ENCODE assay signal across 9 cellular contexts in genomic region chr12:123139926-123140674, GRCh38. TPM values are rescaled to one million over a fixed set of nuclear protein-coding genes. Genes with fewer than 3 reads are reported as not detected.
DNase-seq lines count a peak whose midpoint lies in the region; ATAC-seq and TF ChIP-seq lines count a peak whose summit lies in the region.
"Had no signal": no experiment of that assay in that cellular context is flagged by ENCODE, and none has a peak within 500 bp of the region (broad histone marks: within the 10 kb centered on the region; RNA-seq: fewer than 3 reads in every experiment).

No MANE protein-coding gene starts in this region.

- H3K79me1 ChIP-seq in neuronal stem cell (ENCODE audit: low read depth, low read length) = no peaks in the 10 kb centered on the region

- H2BK15ac ChIP-seq in neuronal stem cell (ENCODE audit: low read length) = no peak overlapping the region

- H3K9me3 Mint-ChIP-seq in CD4-positive, alpha-beta memory T cell = no peaks in the 10 kb centered on the region
- peaks cover 6% of the 10 kb centered on the region for H3K9me3 Mint-ChIP-seq in endodermal cell

- WGBS in endodermal cell (ENCODE audit: insufficient coverage in 1 of 2, insufficient read length in 1 of 2), 2 experiments = 61 to 81% methylated on average over 2 to 6 of the region's 6 CpGs
- WGBS in neuronal stem cell (ENCODE audit: extremely low coverage in 2 of 2, insufficient read length in 2 of 2, insufficient replicate concordance in 1 of 2), 2 donors = no CpG with 5 or more reads among the region's 6 CpGs

- H3K14ac ChIP-seq in neuronal stem cell (ENCODE audit: low read length) = no peak overlapping the region

- no peak overlapping the region for H2AK5ac ChIP-seq in neuronal stem cell (ENCODE audit: low read depth, low read length)

- H4K91ac ChIP-seq in neuronal stem cell (ENCODE audit: low read depth, low read length, poor library complexity) = no peak overlapping the region

- H3K4me2 ChIP-seq in neuronal stem cell (ENCODE audit: insufficient read depth, low read length, poor library complexity, severe bottlenecking) = no peak overlapping the region

- peaks cover 7 to 13% (median 10%) of the 10 kb centered on the region in 4 donors for H3K4me1 Mint-ChIP-seq in CD4-positive, alpha-beta memory T cell
- peaks cover 33% of the 10 kb centered on the region for H3K4me1 Mint-ChIP-seq in endodermal cell

- peak overlapping the region; percentile 66 for H2AFZ ChIP-seq in neuronal stem cell (ENCODE audit: low read length)

- TF ChIP-seq CTCF in endodermal cell (conservative IDR thresholded peaks at IDR 0.05) (no peak), GM10266 (IDR thresholded peaks at IDR 0.05; ENCODE audit: control insufficient read depth, insufficient read depth, low read depth, missing control alignments) (no peak)

- no peak overlapping the region for H4K8ac ChIP-seq in neuronal stem cell (ENCODE audit: low read depth, low read length)

- no peak overlapping the region for H3K27ac ChIP-seq in CD4-positive, alpha-beta memory T cell (ENCODE audit: low read depth, low read length)
- H3K27ac ChIP-seq in endodermal cell (ENCODE audit: low read depth, low read length) (no peak overlapping the region), neuronal stem cell (replicated peaks; ENCODE audit: low read length) (no peak overlapping the region)

- H3K9ac ChIP-seq in endodermal cell (ENCODE audit: extremely low read depth, low read length, poor library complexity, severe bottlenecking) = no peak overlapping the region
- peak overlapping the region; percentile 54 for H3K9ac ChIP-seq in neuronal stem cell (ENCODE audit: low read depth, low read length, poor library complexity)

- H2BK12ac ChIP-seq in neuronal stem cell (ENCODE audit: low read length) = no peak overlapping the region

- POLR2A ChIA-PET in CD4-positive, alpha-beta memory T cell (lab: Charles Lee; ENCODE audit: partially characterized antibody) = interaction anchor here (0.5 to 1.6 kb wide), 2 partner anchors 19 to 68 kb away, joined by 3 to 5 read pairs; no protein-coding TSS in a partner anchor

- H3K27me3 Mint-ChIP-seq in CD4-positive, alpha-beta memory T cell = no peaks in the 10 kb centered on the region
- no peaks in the 10 kb centered on the region for H3K27me3 Mint-ChIP-seq in endodermal cell (ENCODE audit: insufficient read depth)

- peaks cover 8% of the 10 kb centered on the region for H3K4me1 ChIP-seq in CD4-positive, alpha-beta memory T cell (ENCODE audit: insufficient read depth, low read length)
- H3K4me1 ChIP-seq in endodermal cell (ENCODE audit: control insufficient read depth, insufficient read depth, low read length) (peaks cover 9% of the 10 kb centered on the region), neuronal stem cell (ENCODE audit: control insufficient read depth in 2 of 2, insufficient read depth in 1 of 2, low read depth in 1 of 2, low read length in 2 of 2) (peaks cover 21 to 28% of the 10 kb centered on the region in 2 donors)

- no peaks in the 10 kb centered on the region for H3K36me3 Mint-ChIP-seq in CD4-positive, alpha-beta memory T cell
- H3K36me3 Mint-ChIP-seq in endodermal cell (ENCODE audit: low read depth) = peaks cover 8% of the 10 kb centered on the region

- no peak overlapping the region for H2BK120ac ChIP-seq in neuronal stem cell (ENCODE audit: low read depth, low read length)

- intact Hi-C loops in CD4-positive, alpha-beta memory T cell (cut with micrococcal nuclease) = no loop called here

- H3K36me3 ChIP-seq in CD4-positive, alpha-beta memory T cell (ENCODE audit: insufficient read depth, low read length) = no peaks in the 10 kb centered on the region
- H3K36me3 ChIP-seq in endodermal cell (ENCODE audit: control insufficient read depth, insufficient read depth, low read length) = no peaks in the 10 kb centered on the region
- H3K36me3 ChIP-seq in neuronal stem cell (replicated peaks in 1 of 2; ENCODE audit: control insufficient read depth in 2 of 2, insufficient read depth in 2 of 2, low read length in 2 of 2) = peaks cover 0 to 2% of the 10 kb centered on the region in 2 donors

- ATAC-seq in HG03378 (IDR thresholded peaks at IDR 0.05; ENCODE audit: unreplicated experiment) = no peak
- ATAC-seq: GM12878 had no signal

- no peak overlapping the region for H3K23ac ChIP-seq in neuronal stem cell (ENCODE audit: low read depth, low read length, poor library complexity)

- no peak overlapping the region for H3K4me3 Mint-ChIP-seq in CD4-positive, alpha-beta memory T cell
- no peak overlapping the region for H3K4me3 Mint-ChIP-seq in endodermal cell

- no peak overlapping the region for H3K4me3 ChIP-seq in CD4-positive, alpha-beta memory T cell (ENCODE audit: low read length in 2 of 2)
- no peak overlapping the region for H3K4me3 ChIP-seq in endodermal cell (ENCODE audit: low read length)
- no peak overlapping the region for H3K4me3 ChIP-seq in neuronal stem cell (ENCODE audit: low read length in 2 of 2)
- H3K4me3 ChIP-seq: GM12878 had no signal

- DNase-seq in CD4-positive, alpha-beta memory T cell = no peak
- peak; percentile 91 for DNase-seq in NCI-H69 (lab: John Stamatoyannopoulos, UW)
- DNase-seq in endodermal cell = peak; percentile 69
- no peak for DNase-seq in neuronal stem cell (ENCODE audit: low spot score)
- no peak for DNase-seq in GM10266 (ENCODE audit: extremely low spot score)
- DNase-seq in NCI-H446 treated with DMSO at 0.1 percent for 48 hours (lab: John Stamatoyannopoulos, UW) = no peak
- no peak for DNase-seq in activated naive CD4-positive, alpha-beta T cell (lab: John Stamatoyannopoulos, UW)

- H3K27me3 ChIP-seq in CD4-positive, alpha-beta memory T cell (ENCODE audit: insufficient read depth, low read length) = no peaks in the 10 kb centered on the region
- no peaks in the 10 kb centered on the region for H3K27me3 ChIP-seq in endodermal cell (ENCODE audit: control insufficient read depth, insufficient read depth, low read length, poor library complexity, severe bottlenecking)
- H3K27me3 ChIP-seq in neuronal stem cell (ENCODE audit: control insufficient read depth in 3 of 3, insufficient read depth in 3 of 3, low read depth in 1 of 3, low read length in 3 of 3) = no peaks in the 10 kb centered on the region

- H3K4ac ChIP-seq in neuronal stem cell (ENCODE audit: low read length) = no peak overlapping the region

- H2BK5ac ChIP-seq in neuronal stem cell (ENCODE audit: low read length) = no peak overlapping the region

- H3K18ac ChIP-seq in neuronal stem cell (ENCODE audit: low read length) = peak overlapping the region; percentile 54

- no peaks in the 10 kb centered on the region for H3K9me3 ChIP-seq in CD4-positive, alpha-beta memory T cell (ENCODE audit: control insufficient read depth in 1 of 2, low read length in 2 of 2)
- no peaks in the 10 kb centered on the region for H3K9me3 ChIP-seq in endodermal cell (ENCODE audit: control insufficient read depth, low read length)
- H3K9me3 ChIP-seq in neuronal stem cell (replicated peaks in 1 of 2; ENCODE audit: control insufficient read depth in 2 of 2, insufficient read depth in 1 of 2, low read depth in 1 of 2, low read length in 2 of 2) = no peaks in the 10 kb centered on the region

- H3K27ac Mint-ChIP-seq in CD4-positive, alpha-beta memory T cell = peak overlapping the region in 4 of 7 donors; percentile 8 to 37 (median 24)
- peak overlapping the region; percentile 13 for H3K27ac Mint-ChIP-seq in endodermal cell

- CTCF ChIA-PET in CD4-positive, alpha-beta memory T cell (lab: Charles Lee; ENCODE audit: partially characterized antibody) = no interaction called here

RNA-seq across cellular contexts. Expression of gene PITPNM2, which starts 10.8 kb away (rescaled TPM):
- total RNA-seq in CD4-positive, alpha-beta memory T cell = 10 to 100 TPM; 15.7 to 16.8 TPM
- 1 to 10 TPM in 1 of 2 donors, under 1 TPM in 1; 0.77 to 3.3 TPM for polyA plus RNA-seq in CD4-positive, alpha-beta memory T cell
- total RNA-seq in endodermal cell = 10 to 100 TPM in 1 of 2 donors, 1 to 10 TPM in 1; 3.2 to 13.4 TPM
- 3.0 TPM for polyA plus RNA-seq in endodermal cell (2013, experiment 1 of 2)
- polyA plus RNA-seq in endodermal cell (2013, experiment 2 of 2) = 2.6 TPM
- 1.3 TPM for polyA plus RNA-seq in neuronal stem cell (2013, experiment 1 of 2)
- polyA plus RNA-seq in neuronal stem cell (2013, experiment 2 of 2) = 1.3 TPM

Comparison
In these comparisons a context has a peak if more than half of its experiments do, and no peak if none do; other contexts are left out.
1. DNase-seq: peak in NCI-H69 (single experiment) and endodermal cell (single experiment); none in CD4-positive, alpha-beta memory T cell (0 of 5), neuronal stem cell (single experiment), GM10266 (single experiment), NCI-H446 treated with DMSO at 0.1 percent for 48 hours (single experiment) and activated naive CD4-positive, alpha-beta T cell (0 of 4).